7 cellular contexts compared by ENCODE assay signal in the genomic region with DNA sequence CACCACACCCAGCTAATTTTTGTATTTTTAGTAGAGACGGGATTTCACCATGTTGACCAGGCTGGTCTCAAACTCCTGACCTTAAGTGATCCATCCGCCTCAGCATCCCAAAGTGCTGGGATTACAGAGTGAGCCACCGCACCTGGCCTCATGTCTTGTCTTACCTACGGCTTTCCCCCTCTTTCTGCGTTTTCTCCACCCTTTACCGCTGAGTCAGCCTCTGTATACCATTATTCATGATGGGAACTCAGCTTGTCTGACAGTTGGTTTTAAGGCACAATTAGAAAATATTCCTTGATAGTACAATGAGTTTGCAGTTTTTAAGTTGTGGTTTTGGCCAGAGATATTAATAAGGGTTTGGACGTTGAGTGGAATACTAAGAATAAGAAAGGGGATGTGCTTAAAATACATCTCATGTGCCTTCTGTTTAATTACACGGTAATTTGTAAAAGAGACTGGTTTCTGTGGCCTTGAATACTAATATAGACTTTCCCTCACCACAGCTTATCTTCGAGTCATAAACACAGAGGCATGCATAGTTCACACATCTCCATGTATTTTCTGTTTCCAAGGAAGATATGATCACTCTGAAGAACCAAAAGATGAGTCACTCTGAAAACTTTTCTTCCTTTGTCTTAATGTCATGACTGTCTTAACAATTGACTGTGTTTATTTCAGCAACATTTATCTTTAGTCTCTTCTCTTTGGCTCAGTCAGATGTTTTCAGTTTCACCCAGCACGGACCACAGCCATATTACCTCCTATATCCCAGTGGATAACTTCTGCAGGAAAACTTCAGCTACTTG. TPM values are rescaled to one million over a fixed set of nuclear protein-coding genes. Genes with fewer than 3 reads are reported as not detected.
DNase-seq lines count a peak whose midpoint lies in the region; ATAC-seq and TF ChIP-seq lines count a peak whose summit lies in the region.

No MANE protein-coding gene starts in this region.

- peak overlapping the region in 1 of 2 donors; percentile 67 for H3K4me3 Mint-ChIP-seq in effector memory CD8-positive, alpha-beta T cell

- H3K4me1 Mint-ChIP-seq in effector memory CD8-positive, alpha-beta T cell (ENCODE audit: low read depth in 2 of 2) = peaks cover 48 to 52% of the 10 kb centered on the region in 2 donors

- H4K20me1 ChIP-seq in PC-3 (ENCODE audit: low read length) = no peaks in the 10 kb centered on the region

- H2AFZ ChIP-seq in PC-3 (ENCODE audit: low read length) = no peak overlapping the region

- peak overlapping the region; percentile 53 for H3K27ac ChIP-seq in PC-3 (ENCODE audit: low read length)

- intact Hi-C loops in PC-3 (cut with micrococcal nuclease) = loop anchor here (1.0 kb wide), 1 partner anchor 9 kb away; no protein-coding TSS in a partner anchor

- H3K4me1 ChIP-seq in PC-3 (ENCODE audit: insufficient read depth, low read length) = peaks cover 10% of the 10 kb centered on the region

- H3K9me2 ChIP-seq in PC-3 (replicated peaks; ENCODE audit: low read length) = no peaks in the 10 kb centered on the region

- TF ChIP-seq CTCF in GM13977 (IDR thresholded peaks at IDR 0.05; ENCODE audit: extremely low read depth, insufficient read depth, missing control alignments) (no peak), PC-3 (conservative IDR thresholded peaks at IDR 0.05; ENCODE audit: low read depth, low read length) (no peak)

- BruUV-seq in PC-3 (replicated peaks; lab: Mats Ljungman, UMichigan) = no TSS peak

- no peaks in the 10 kb centered on the region for H3K9me3 Mint-ChIP-seq in effector memory CD8-positive, alpha-beta T cell

- CTCF ChIA-PET in PC-3 (lab: Charles Lee) = no interaction called here

- peak overlapping the region; percentile 22; the same call in 1 of the 2 replicates for H3K4me2 ChIP-seq in PC-3 (ENCODE audit: low read length)

- H3K27me3 ChIP-seq in PC-3 (ENCODE audit: low read length) = no peaks in the 10 kb centered on the region

- no peak overlapping the region for H3K4me3 ChIP-seq in PC-3 (ENCODE audit: low read length)
- H3K4me3 ChIP-seq in skeletal muscle cell (ENCODE audit: low read depth, low read length) = no peak overlapping the region

- no peaks in the 10 kb centered on the region for H3F3A ChIP-seq in PC-3 (ENCODE audit: low read length, unreplicated experiment)

- no peaks in the 10 kb centered on the region for H3K79me2 ChIP-seq in PC-3 (ENCODE audit: low read length)

- DNase-seq in GM13977 (ENCODE audit: low spot score) (peak; percentile 68), PC-3 (peak; percentile 79), skeletal muscle cell (ENCODE audit: low read depth) (peak; percentile 60), NCI-H82 (lab: John Stamatoyannopoulos, UW) (no peak), NCI-H2081 treated with DMSO at 0.1 percent for 48 hours (lab: John Stamatoyannopoulos, UW) (no peak)
- no peak for DNase-seq in effector memory CD8-positive, alpha-beta T cell

- H3K9ac ChIP-seq in PC-3 (ENCODE audit: low read length) = peak overlapping the region; percentile 6; the same call in 1 of the 2 replicates

- peaks cover 36% of the 10 kb centered on the region for H3K36me3 Mint-ChIP-seq in effector memory CD8-positive, alpha-beta T cell (ENCODE audit: insufficient read depth)

- peak overlapping the region; percentile 27 to 80 for H3K27ac Mint-ChIP-seq in effector memory CD8-positive, alpha-beta T cell

- POLR2A ChIA-PET in PC-3 (lab: Charles Lee; ENCODE audit: unreplicated experiment) = interaction anchor here (0.8 kb wide), 1 partner anchor 31 kb away, joined by 3 read pairs; no protein-coding TSS in a partner anchor

- no peaks in the 10 kb centered on the region for H3K36me3 ChIP-seq in PC-3 (ENCODE audit: low read depth, low read length)

- ATAC-seq in PC-3 (peak; percentile 93), GM21367 (IDR thresholded peaks at IDR 0.05; ENCODE audit: unreplicated experiment) (no peak)
- ATAC-seq in effector memory CD8-positive, alpha-beta T cell (replicated peaks) = no peak

- no peaks in the 10 kb centered on the region for H3K9me3 ChIP-seq in PC-3 (ENCODE audit: low read length)

- no peaks in the 10 kb centered on the region for H3K27me3 Mint-ChIP-seq in effector memory CD8-positive, alpha-beta T cell

- in situ Hi-C loops in GM13977 (cut with MboI; ENCODE audit: low pct_unique_long_range_greater_than_20kb, low sequenced_read_pairs, unreplicated experiment) = no loop called here

RNA-seq across cellular contexts. Expression of gene PITPNC1, which starts 54.3 kb away (rescaled TPM):
- 23.1 and 25.4 TPM in 2 replicates for total RNA-seq in PC-3 (2014; rRNA removed)

Comparison
In these comparisons a context has a peak if more than half of its experiments do, and no peak if none do; other contexts are left out.
1. DNase-seq: peak in GM13977 (single experiment), PC-3 (single experiment) and skeletal muscle cell (single experiment); none in effector memory CD8-positive, alpha-beta T cell (0 of 3), NCI-H82 (single experiment) and NCI-H2081 treated with DMSO at 0.1 percent for 48 hours (single experiment).